ENCODE assay signal across 7 cellular contexts in the genomic region with DNA sequence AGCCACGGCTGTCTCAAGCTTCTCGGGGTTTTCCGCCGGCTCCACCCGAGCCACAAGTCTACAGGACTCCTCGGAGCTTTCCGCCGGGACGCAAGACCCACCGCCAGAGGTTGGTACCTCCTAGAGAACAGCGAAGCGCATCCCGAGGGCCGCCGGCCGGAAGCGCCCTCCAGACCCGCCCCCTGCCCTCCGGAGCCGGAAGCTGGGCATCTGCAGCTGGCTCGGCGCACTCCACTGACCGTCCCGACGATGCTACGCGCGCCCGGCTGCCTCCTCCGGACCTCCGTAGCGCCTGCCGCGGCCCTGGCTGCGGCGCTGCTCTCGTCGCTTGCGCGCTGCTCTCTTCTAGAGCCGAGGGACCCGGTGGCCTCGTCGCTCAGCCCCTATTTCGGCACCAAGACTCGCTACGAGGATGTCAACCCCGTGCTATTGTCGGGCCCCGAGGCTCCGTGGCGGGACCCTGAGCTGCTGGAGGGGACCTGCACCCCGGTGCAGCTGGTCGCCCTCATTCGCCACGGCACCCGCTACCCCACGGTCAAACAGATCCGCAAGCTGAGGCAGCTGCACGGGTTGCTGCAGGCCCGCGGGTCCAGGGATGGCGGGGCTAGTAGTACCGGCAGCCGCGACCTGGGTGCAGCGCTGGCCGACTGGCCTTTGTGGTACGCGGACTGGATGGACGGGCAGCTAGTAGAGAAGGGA. TPM values are rescaled to one million over a fixed set of nuclear protein-coding genes. Genes with fewer than 3 reads are reported as not detected.
A peak's percentile ranks its signal among the peaks of the same experiment; 100 is the strongest.
DNase-seq lines count a peak whose midpoint lies in the region; ATAC-seq and TF ChIP-seq lines count a peak whose summit lies in the region.

MINPP1 (plus strand) TSS at position 227 of the 699 bp plus-strand sequence; CDS start at position 250, 23 bp downstream.

- under 1% methylated on average over 56 of the region's 71 CpGs for WGBS in hepatocyte (ENCODE audit: low lambda C conversion rate, missing lambda C conversion rate)

- H4K20me1 ChIP-seq in hepatocyte (ENCODE audit: insufficient read depth, poor library complexity, severe bottlenecking) = peaks cover 4% of the 10 kb centered on the region

- H3K27me3 ChIP-seq in hepatocyte = no peaks in the 10 kb centered on the region

- H3K9me2 ChIP-seq in hepatocyte (replicated peaks; ENCODE audit: insufficient read depth) = no peaks in the 10 kb centered on the region

- no peak for TF ChIP-seq CTCF in hepatocyte (IDR thresholded peaks at IDR 0.05; ENCODE audit: poor library complexity)

- H3K79me2 ChIP-seq in hepatocyte = peaks cover 40% of the 10 kb centered on the region

- H3K4me2 ChIP-seq in hepatocyte = peak within 1 kb of the TSS; percentile 88

- H3K4me3 ChIP-seq in hepatocyte = peak within 1 kb of the TSS; percentile 92

- no peaks in the 10 kb centered on the region for H3K9me3 ChIP-seq in hepatocyte (ENCODE audit: low read depth)

- DNase-seq in NCI-H128 (lab: John Stamatoyannopoulos, UW; ENCODE audit: unreplicated experiment) (peak; percentile 19), T1000 (lab: John Stamatoyannopoulos, UW) (peak; percentile 84), astrocyte of the hippocampus (ENCODE audit: low read depth, low spot score) (peak; percentile 92), hepatocyte (ENCODE audit: low spot score) (peak; percentile 93), renal cortical epithelial cell (ENCODE audit: low read depth) (peak; percentile 66)

- H3K36me3 ChIP-seq in hepatocyte (replicated peaks; ENCODE audit: insufficient read depth, low read depth) = no peaks in the 10 kb centered on the region

- ATAC-seq in GM18499 (IDR thresholded peaks at IDR 0.05; ENCODE audit: insufficient read depth, unreplicated experiment) (peak; percentile 60), HG02759 (IDR thresholded peaks at IDR 0.05; ENCODE audit: unreplicated experiment) (peak; percentile 93)

- H3K4me1 ChIP-seq in hepatocyte (ENCODE audit: insufficient read depth) = peaks cover 27% of the 10 kb centered on the region

- H3K27ac ChIP-seq in hepatocyte = peak within 1 kb of the TSS; percentile 97

- peak within 1 kb of the TSS; percentile 91 for H2AFZ ChIP-seq in hepatocyte

RNA-seq across cellular contexts. Expression of gene MINPP1, which starts in this region (rescaled TPM):
- 52.3 and 56.1 TPM in 2 replicates for total RNA-seq in hepatocyte
- polyA plus RNA-seq in hepatocyte = 38.7 and 46.0 TPM in 2 replicates
- total RNA-seq in renal cortical epithelial cell = 26.7 and 40.4 TPM in 2 replicates

Comparison
In these comparisons a context has a peak if more than half of its experiments do, and no peak if none do; other contexts are left out.
1. Peak in every context shown above with its lines: DNase-seq, ATAC-seq, H3K4me3 ChIP-seq and H3K27ac ChIP-seq.
2. DNase-seq: peak in every context shown above with its lines; median percentile 93 in hepatocyte; 92 in astrocyte of the hippocampus; 84 in T1000; 66 in renal cortical epithelial cell; 19 in NCI-H128.